ENCODE assay signal across 27 cellular contexts in the genomic region with DNA sequence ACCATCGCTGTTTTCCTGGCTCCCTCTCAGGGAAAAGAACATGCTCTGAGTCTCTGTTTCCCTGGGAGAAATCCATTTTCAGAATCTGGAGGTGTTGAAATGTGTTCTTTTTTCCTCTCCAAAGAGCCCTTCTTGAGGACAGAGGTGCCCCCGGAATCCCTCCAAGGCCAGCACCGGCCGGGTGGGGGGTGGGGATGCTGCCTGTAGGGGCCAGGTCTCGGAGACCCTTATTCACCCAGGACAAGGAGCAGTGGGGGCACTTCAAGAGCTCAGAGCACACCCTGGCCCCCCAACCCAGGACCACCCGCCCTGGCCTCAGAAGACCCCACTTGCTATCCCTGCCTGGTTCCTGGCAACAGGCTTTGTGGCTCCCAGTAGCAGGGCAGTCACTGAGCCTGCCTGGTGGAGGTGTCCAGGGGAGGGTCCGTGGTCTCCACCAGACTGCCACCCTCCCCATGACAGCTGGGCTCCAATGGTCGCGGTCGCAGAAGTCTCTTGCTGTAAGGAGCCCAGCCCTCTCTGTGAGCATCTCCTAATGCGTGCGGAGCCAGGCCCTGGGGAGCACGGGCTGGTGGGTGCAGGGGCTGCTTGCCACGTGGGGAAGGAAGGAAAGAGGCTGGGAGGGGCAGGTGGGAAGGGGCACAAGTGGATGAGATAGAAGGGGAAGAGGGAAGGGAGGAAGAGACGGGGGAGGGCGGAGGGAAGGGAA. TPM values are rescaled to one million over a fixed set of nuclear protein-coding genes. Genes with fewer than 3 reads are reported as not detected.
DNase-seq lines count a peak whose midpoint lies in the region; ATAC-seq and TF ChIP-seq lines count a peak whose summit lies in the region.
"Had no signal": no experiment of that assay in that cellular context is flagged by ENCODE, and none has a peak within 500 bp of the region (broad histone marks: within the 10 kb centered on the region; RNA-seq: fewer than 3 reads in every experiment).

No MANE protein-coding gene starts in this region.

- H3K9me3 ChIP-seq in mucosa of descending colon (no peaks in the 10 kb centered on the region), tibial nerve (peaks cover 0 to 35% (median 0%) of the 10 kb centered on the region in 4 donors)
- H3K9me3 ChIP-seq: BE2C had no signal

- intact Hi-C loops in Right ventricle myocardium superior (cut with DNase I) = no loop called here
- intact Hi-C loops in left ventricle myocardium superior (cut with micrococcal nuclease) = no loop called here
- intact Hi-C loops in mucosa of descending colon (cut with DNase I, micrococcal nuclease) = no loop called here

- H3K27me3 ChIP-seq in tibial nerve = no peaks in the 10 kb centered on the region
- H3K27me3 ChIP-seq: BE2C had no signal

- no peak for TF ChIP-seq EP300 in tibial nerve (IDR thresholded peaks at IDR 0.05)

- H3K4me3 ChIP-seq in mucosa of descending colon = no peak overlapping the region
- no peak overlapping the region for H3K4me3 ChIP-seq in tibial nerve
- H3K4me3 ChIP-seq: A549, GM12878 had no signal

- peaks cover 33% of the 10 kb centered on the region for H3K27me3 Mint-ChIP-seq in chondrocyte (ENCODE audit: low read depth)
- H3K27me3 Mint-ChIP-seq: CD4-positive, CD25-positive, alpha-beta regulatory T cell had no signal

- no peak overlapping the region for H3K4me3 Mint-ChIP-seq in chondrocyte (ENCODE audit: unreplicated experiment)
- H3K4me3 Mint-ChIP-seq: CD14-positive monocyte; CD4-positive, alpha-beta memory T cell; CD8-positive, alpha-beta memory T cell had no signal

- TF ChIP-seq CTCF in chondrocyte (IDR thresholded peaks at IDR 0.05) (no peak), mucosa of descending colon (IDR thresholded peaks at IDR 0.05) (no peak), tibial nerve (IDR thresholded peaks at IDR 0.05) (no peak)

- peak; percentile 13 for DNase-seq in Right ventricle myocardium superior
- DNase-seq in left ventricle myocardium superior = no peak
- peak; percentile 60 for DNase-seq in chondrocyte (ENCODE audit: low spot score)
- DNase-seq in mucosa of descending colon = peak in 2 of 3 donors; percentile 17 to 43
- no peak for DNase-seq in tibial nerve (ENCODE audit: low spot score in 2 of 2)
- DNase-seq in stimulated activated CD4-positive, alpha-beta T cell treated with anti-CD3 and anti-CD28 coated beads, Interleukin-2, amount 100 ng/mL, for 48 hours = no peak
- DNase-seq in HT-29 (ENCODE audit: low spot score) = no peak
- DNase-seq: BE2C; C1 segment of cervical spinal cord; CD4-positive, alpha-beta memory T cell; CD4-positive, CD25-positive, alpha-beta regulatory T cell; CD8-positive, alpha-beta memory T cell; COR-L47; DMS 273 treated with DMSO at 0.1 percent for 48 hours; DMS153; DMS53; DMS79; DND-41; EL; GDM1 had no signal

- H3K27ac ChIP-seq in tibial nerve = no peak overlapping the region
- H3K27ac ChIP-seq: 22Rv1 had no signal

- WGBS in tibial nerve, 2 donors = 59 to 70% methylated on average over 15 of the region's 16 CpGs

- H3K4me1 ChIP-seq in mucosa of descending colon (ENCODE audit: low read depth) (peaks cover 8% of the 10 kb centered on the region), tibial nerve (no peaks in the 10 kb centered on the region)
- H3K4me1 ChIP-seq: BE2C had no signal

- H3K36me3 Mint-ChIP-seq in chondrocyte (ENCODE audit: low read depth) = no peaks in the 10 kb centered on the region
- H3K36me3 Mint-ChIP-seq: CD14-positive monocyte; CD4-positive, alpha-beta memory T cell; CD4-positive, CD25-positive, alpha-beta regulatory T cell; CD8-positive, alpha-beta memory T cell had no signal

- TF ChIP-seq POLR2A in tibial nerve (IDR thresholded peaks at IDR 0.05) = no peak

- ATAC-seq in Right ventricle myocardium superior (ENCODE audit: poor library complexity) (no peak), left ventricle myocardium superior (no peak), mucosa of descending colon (no peak)
- ATAC-seq: A549, GM12878 had no signal

- H3K4me1 Mint-ChIP-seq in chondrocyte (ENCODE audit: low read depth) = no peaks in the 10 kb centered on the region
- H3K4me1 Mint-ChIP-seq: CD14-positive monocyte; CD4-positive, alpha-beta memory T cell; CD4-positive, CD25-positive, alpha-beta regulatory T cell; CD8-positive, alpha-beta memory T cell had no signal

- peaks cover 13% of the 10 kb centered on the region for H3K9me3 Mint-ChIP-seq in chondrocyte (ENCODE audit: low read depth)

- no peaks in the 10 kb centered on the region for H3K36me3 ChIP-seq in mucosa of descending colon (ENCODE audit: low read depth)
- H3K36me3 ChIP-seq in tibial nerve = no peaks in the 10 kb centered on the region
- H3K36me3 ChIP-seq: BE2C had no signal

- H3K27ac Mint-ChIP-seq in chondrocyte (ENCODE audit: unreplicated experiment) = no peak overlapping the region
- H3K27ac Mint-ChIP-seq: CD14-positive monocyte; CD4-positive, alpha-beta memory T cell; CD4-positive, CD25-positive, alpha-beta regulatory T cell; CD8-positive, alpha-beta memory T cell had no signal

RNA-seq across cellular contexts. Expression of a gene that starts 13.2 kb away (rescaled TPM):
- total RNA-seq in Right ventricle myocardium superior (0.16 TPM), left ventricle myocardium superior (0.15 TPM), chondrocyte (not detected in 3 replicates), mucosa of descending colon (1 to 10 TPM; 1.8 to 2.5 (median 1.9) TPM), tibial nerve (10 to 100 TPM in 1 of 4 donors, 1 to 10 TPM in 3; 4.2 to 19.5 (median 5.3) TPM)
- total RNA-seq in HT-29 (2014; rRNA removed; shearing (Covaris generic)) = 0.03 and 0.60 TPM in 2 replicates
- total RNA-seq: A172; CD4-positive, alpha-beta memory T cell; CD4-positive, CD25-positive, alpha-beta regulatory T cell; CD8-positive, alpha-beta memory T cell; Daoy; G401; GM12878 had no signal

Comparison
In these comparisons a context has a peak if more than half of its experiments do, and no peak if none do; other contexts are left out.
1. DNase-seq: peak in Right ventricle myocardium superior (single experiment), chondrocyte (single experiment) and mucosa of descending colon (2 of 3); none in left ventricle myocardium superior (single experiment), tibial nerve (0 of 2), stimulated activated CD4-positive, alpha-beta T cell treated with anti-CD3 and anti-CD28 coated beads, Interleukin-2, amount 100 ng/mL, for 48 hours (0 of 2) and HT-29 (single experiment).